Comparison of ENCODE assay signal across 13 cellular contexts in the genomic region with DNA sequence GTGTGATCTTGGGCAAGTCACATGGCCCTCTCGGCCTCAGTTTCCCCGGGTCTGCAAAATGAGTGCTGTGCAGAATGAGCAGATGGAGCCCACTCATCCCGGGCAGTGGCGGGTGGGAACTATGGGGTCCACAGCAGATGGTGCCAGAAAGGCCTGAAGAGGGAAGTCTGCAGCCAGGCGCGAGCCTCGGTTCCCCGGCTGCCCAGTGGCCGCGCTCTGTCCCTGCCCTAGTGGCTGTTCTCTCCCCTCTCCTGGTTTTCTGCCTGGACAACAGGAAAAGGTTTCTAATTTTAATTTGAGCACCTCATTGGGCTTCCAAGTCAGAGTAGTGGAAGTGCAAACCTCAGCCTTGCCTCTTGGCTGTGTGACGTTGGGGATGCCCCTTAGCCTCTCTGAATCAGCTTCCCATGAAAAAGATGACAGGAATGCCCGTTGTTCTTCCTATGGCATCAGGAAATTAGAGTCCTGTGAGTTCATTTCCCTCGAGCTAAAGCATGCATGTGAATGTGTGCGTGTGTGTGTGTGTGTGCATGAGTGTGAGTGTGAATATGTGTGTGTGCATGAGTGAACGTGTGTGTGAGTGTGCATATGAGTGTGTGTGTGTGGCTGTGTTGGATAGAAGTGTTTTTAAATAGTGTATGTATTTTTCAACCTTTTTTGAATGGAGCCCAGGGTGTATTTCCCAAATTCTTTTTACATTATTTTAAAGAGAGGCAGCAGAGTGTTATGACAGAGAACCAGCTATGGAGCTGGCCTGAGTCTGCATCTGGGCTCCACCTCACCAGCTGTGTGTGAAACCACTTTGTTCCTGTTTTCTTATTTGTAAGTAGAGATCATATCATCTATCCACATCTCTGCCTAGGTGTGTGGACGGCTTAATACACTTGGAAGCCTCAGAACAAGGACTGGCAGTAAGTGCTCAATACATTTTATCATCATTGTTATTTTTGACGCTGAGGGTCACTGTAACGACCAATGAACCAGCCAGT. TPM values are rescaled to one million over a fixed set of nuclear protein-coding genes. Genes with fewer than 3 reads are reported as not detected.
DNase-seq lines count a peak whose midpoint lies in the region; ATAC-seq, FAIRE-seq and TF ChIP-seq lines count a peak whose summit lies in the region.
"Had no signal": no experiment of that assay in that cellular context is flagged by ENCODE, and none has a peak within 500 bp of the region (broad histone marks: within the 10 kb centered on the region; RNA-seq: fewer than 3 reads in every experiment).

No MANE protein-coding gene starts in this region.

- POLR2A ChIA-PET in GM12878 (lab: Charles Lee), result interaction anchor here (0.5 kb wide), 1 partner anchor 569 kb away, joined by 4 read pairs; no protein-coding TSS in a partner anchor

- H3K9me3 ChIP-seq in GM12878 (replicated peaks; ENCODE audit: control insufficient read depth, insufficient read depth, low read length) (no peaks in the 10 kb centered on the region), neural cell (ENCODE audit: low read length) (no peaks in the 10 kb centered on the region), ovary (no peaks in the 10 kb centered on the region)
- H3K9me3 ChIP-seq: prostate gland, tibial artery had no signal

- no peaks in the 10 kb centered on the region for H3K4me1 ChIP-seq in GM12878 (ENCODE audit: control insufficient read depth, insufficient read depth, low read length)
- H3K4me1 ChIP-seq in ovary (ENCODE audit: insufficient read depth), result no peaks in the 10 kb centered on the region
- H3K4me1 ChIP-seq: prostate gland had no signal

- H3K27me3 ChIP-seq in GM12878 (replicated peaks in 1 of 2; ENCODE audit: control insufficient read depth in 2 of 2, insufficient read depth in 2 of 2, low read length in 1 of 2), result no peaks in the 10 kb centered on the region
- no peaks in the 10 kb centered on the region for H3K27me3 ChIP-seq in neural cell (ENCODE audit: insufficient read depth, low read depth, low read length)
- H3K27me3 ChIP-seq in dorsolateral prefrontal cortex, result no peaks in the 10 kb centered on the region
- H3K27me3 ChIP-seq in ovary, result no peaks in the 10 kb centered on the region

- TF ChIP-seq EP300 in GM12878 (IDR thresholded peaks at IDR 0.05; ENCODE audit: borderline replicate concordance in 1 of 2, control insufficient read depth in 1 of 2, low read depth in 2 of 2, low read length in 2 of 2), result no peak
- TF ChIP-seq EP300 in neural cell (conservative IDR thresholded peaks at IDR 0.05; ENCODE audit: poor library complexity, severe bottlenecking), result no peak
- no peak for TF ChIP-seq EP300 in ovary (IDR thresholded peaks at IDR 0.05)

- no peak overlapping the region for H3K4me2 ChIP-seq in GM12878 (ENCODE audit: control insufficient read depth, insufficient read depth)
- H3K4me2 ChIP-seq in neural cell (ENCODE audit: low read length), result no peak overlapping the region

- TF ChIP-seq CTCF in GM12878 (IDR thresholded peaks at IDR 0.05 in 2 of 3, conservative IDR thresholded peaks at IDR 0.05 in 1 of 3; ENCODE audit: control insufficient read depth in 2 of 3, extremely low read depth in 1 of 3, insufficient read depth in 1 of 3, low read depth in 3 of 3, low read length in 3 of 3), result no peak
- peak; percentile 11 for TF ChIP-seq CTCF in neural cell (IDR thresholded peaks at IDR 0.05; ENCODE audit: poor library complexity, severe bottlenecking)
- TF ChIP-seq CTCF in dorsolateral prefrontal cortex (IDR thresholded peaks at IDR 0.05 in 54 of 56, conservative IDR thresholded peaks at IDR 0.05 in 2 of 56; ENCODE audit: low read depth in 1 of 56, partially characterized antibody in 56 of 56), result peak in 1 of 56 donors; percentile 1
- no peak for TF ChIP-seq CTCF in ovary (IDR thresholded peaks at IDR 0.05)

- intact Hi-C loops in GM12878 (cut with micrococcal nuclease; ENCODE audit: unreplicated experiment) (no loop called here), dorsolateral prefrontal cortex (cut with DNase I) (no loop called here), ovary (cut with DNase I) (no loop called here)

- ATAC-seq in GM12878, result no peak
- no peak for ATAC-seq in HG02938 (IDR thresholded peaks at IDR 0.05; ENCODE audit: unreplicated experiment)
- ATAC-seq: activated CD4-positive, CD25-positive, alpha-beta regulatory T cell treated with anti-CD3 and anti-CD28 coated beads, Interleukin-2, amount 50 U/mL, for 24 hours had no signal

- DNase-seq in ELR (ENCODE audit: low read depth), result peak; percentile 61
- DNase-seq in HTR-8/SVneo (ENCODE audit: insufficient read length, low spot score), result no peak
- no peak for DNase-seq in GM12878 (ENCODE audit: low read depth, low spot score)
- DNase-seq in dorsolateral prefrontal cortex, result no peak
- DNase-seq in ovary, result no peak
- DNase-seq: kidney glomerular epithelial cell, SW 1271, tibial artery had no signal

- H3K9me2 ChIP-seq in neural cell (ENCODE audit: insufficient read depth, low read length), result no peaks in the 10 kb centered on the region

- in situ Hi-C loops in GM12878 (cut with MboI), result no loop called here

- SMC1A ChIA-PET in GM12878 (lab: Charles Lee; ENCODE audit: uncharacterized antibody, unreplicated experiment), result interaction anchor here (0.8 to 4.4 kb wide), 2 partner anchors 245 to 271 kb away, joined by 3 to 13 read pairs; no protein-coding TSS in a partner anchor

- H3K27ac ChIP-seq in GM12878 (ENCODE audit: control insufficient read depth, insufficient read depth), result no peak overlapping the region
- no peak overlapping the region for H3K27ac ChIP-seq in neural cell (ENCODE audit: low read length)
- H3K27ac ChIP-seq in dorsolateral prefrontal cortex, result peak overlapping the region in 7 of 59 donors; percentile 29 to 77 (median 53)
- H3K27ac ChIP-seq in ovary, result no peak overlapping the region
- H3K27ac ChIP-seq: prostate gland, tibial artery had no signal

- no peak overlapping the region for H2AFZ ChIP-seq in GM12878 (ENCODE audit: control insufficient read depth, low read depth, low read length)
- H2AFZ ChIP-seq in neural cell (ENCODE audit: low read depth, low read length), result no peak overlapping the region

- H3F3A ChIP-seq in neural cell (ENCODE audit: insufficient read depth, low read length, poor library complexity, severe bottlenecking), result no peaks in the 10 kb centered on the region

- no TSS peak for BruUV-seq in GM12878 (replicated peaks; lab: Mats Ljungman, UMichigan)

- RAD21 ChIA-PET in GM12878 (lab: Charles Lee; ENCODE audit: unreplicated experiment), result interaction anchor here (1.4 to 2.9 kb wide), 2 partner anchors 245 to 271 kb away, joined by 7 to 12 read pairs; no protein-coding TSS in a partner anchor

- FAIRE-seq in HTR-8/SVneo (lab: Jason Lieb, UNC) (peak; percentile 9), GM12878 (lab: Jason Lieb, UNC) (no peak)

- H3K9ac ChIP-seq in GM12878 (ENCODE audit: control insufficient read depth, insufficient read depth, low read length) (no peak overlapping the region), neural cell (ENCODE audit: low read length) (no peak overlapping the region)

- no peak for TF ChIP-seq POLR2A in GM12878 (IDR thresholded peaks at IDR 0.05; ENCODE audit: low read depth, low read length)
- no peak for TF ChIP-seq POLR2A in ovary (IDR thresholded peaks at IDR 0.05)

- CTCF ChIA-PET in GM12878 (lab: Yijun Ruan, JAX), result interaction anchor here (1.9 to 2.6 kb wide), 3 partner anchors 245 to 271 kb away, joined by 7 to 16 read pairs (median 9); no protein-coding TSS in a partner anchor

- H3K79me2 ChIP-seq in GM12878 (ENCODE audit: control insufficient read depth, insufficient read depth, low read length), result no peaks in the 10 kb centered on the region
- H3K79me2 ChIP-seq in neural cell (replicated peaks; ENCODE audit: insufficient read depth, low read length), result no peaks in the 10 kb centered on the region

- TF ChIP-seq RAD21 in GM12878 (IDR thresholded peaks at IDR 0.05; ENCODE audit: insufficient read depth, low read depth, low read length) (no peak), neural cell (conservative IDR thresholded peaks at IDR 0.05) (no peak)

- H3K36me3 ChIP-seq in GM12878 (ENCODE audit: control insufficient read depth in 2 of 2, insufficient read depth in 2 of 2, low read length in 1 of 2), result peaks cover 0 to 12% of the 10 kb centered on the region in 2 experiments; a peak in 2 of 4 replicates
- no peaks in the 10 kb centered on the region for H3K36me3 ChIP-seq in neural cell (ENCODE audit: insufficient read depth, low read length)
- no peaks in the 10 kb centered on the region for H3K36me3 ChIP-seq in ovary
- H3K36me3 ChIP-seq: prostate gland, tibial artery had no signal

- H4K20me1 ChIP-seq in GM12878 (ENCODE audit: control insufficient read depth, insufficient read depth), result no peaks in the 10 kb centered on the region
- H4K20me1 ChIP-seq in neural cell (ENCODE audit: insufficient read depth), result no peaks in the 10 kb centered on the region

- 85% methylated on average over 18 of the region's 18 CpGs for WGBS in GM12878 (ENCODE audit: insufficient coverage, insufficient replicate concordance, low lambda C conversion rate, missing lambda C conversion rate)
- 81 to 88% (median 88%) methylated on average over 18 of the region's 18 CpGs for WGBS in ovary, 3 donors

- H3K4me3 ChIP-seq in GM12878 (no peak overlapping the region), neural cell (ENCODE audit: low read length) (no peak overlapping the region), dorsolateral prefrontal cortex (no peak overlapping the region), ovary (no peak overlapping the region)
- H3K4me3 ChIP-seq: prostate gland, tibial artery had no signal

RNA-seq across cellular contexts. Expression of a gene that starts 41.3 kb away (rescaled TPM):
- 77.7 and 79.7 TPM in 2 replicates for total RNA-seq in GM12878 (2013; cell fraction: nucleolus; rRNA removed)
- total RNA-seq in GM12878 (2014; rRNA removed) (146 and 155 TPM in 2 replicates), GM12878 (2014; rRNA removed; fragmentation: Illumina TruSeq; extraction: Trizol) (122 and 130 TPM in 2 replicates), GM12878 (2021) (231 and 270 TPM in 2 replicates), dorsolateral prefrontal cortex (1 to 10 TPM in 19 of 120 experiments, under 1 TPM in 26, not detected in 75; 0.11 to 3.3 (median 0.83) TPM), ovary (1 to 10 TPM in 3 of 7 donors, under 1 TPM in 2, not detected in 2; 0.24 to 4.6 (median 1.3) TPM)
- 84.7 TPM for polyA plus RNA-seq in GM12878 (2011; ENCODE audit: low read depth)
- polyA plus RNA-seq in GM12878 (2011; rRNA removed) (107 and 115 TPM in 2 replicates), GM12878 (2014; fragmentation: Illumina TruSeq; extraction: Trizol) (163 and 186 TPM in 2 replicates), GM12878 (2014; fragmentation: Nextera tagmentation; extraction: Ambion mirVana) (10 to 100 TPM; 54.4 to 64.5 TPM), GM12878 (2014; rRNA removed) (196 and 232 TPM in 2 replicates), GM12878 (2016; fragmentation: Nextera tagmentation; extraction: Ambion mirVana) (100 to 1,000 TPM; 768 to 771 TPM), neural cell (0.57 and 4.2 TPM in 2 replicates), ovary (1 to 10 TPM in 1 of 2 donors, under 1 TPM in 1; 0.51 to 4.1 TPM)
- polyA plus RNA-seq in GM12878 (2011; cell fraction: cytosol; rRNA removed), result 65.3 and 137 TPM in 2 replicates
- polyA plus RNA-seq in GM12878 (2011; cell fraction: nucleus; rRNA removed), result 94.8 and 222 TPM in 2 replicates
- polyA plus RNA-seq in GM12878 (2012), result 116 and 143 TPM in 2 replicates
- 92.5 and 95.8 TPM in 2 replicates for polyA minus RNA-seq in GM12878 (2011; rRNA and poly(A)+ RNA removed)
- polyA minus RNA-seq in GM12878 (2011; cell fraction: cytosol; rRNA and poly(A)+ RNA removed), result 91.1 and 93.3 TPM in 2 replicates
- polyA minus RNA-seq in GM12878 (2011; cell fraction: nucleus; rRNA and poly(A)+ RNA removed), result 97.6 and 221 TPM in 2 replicates
- polyA minus RNA-seq in neural cell, result 1.2 and 3.5 TPM in 2 replicates
- polyA plus RNA-seq: CD14-positive monocyte had no signal

Comparison
In these comparisons a context has a peak if more than half of its experiments do, and no peak if none do; other contexts are left out.
1. RNA of a gene that starts 41.3 kb away (total RNA-seq): 77.7 to 270 TPM in GM12878; 0.24 to 4.6 TPM in ovary and 0.11 to 3.3 TPM in dorsolateral prefrontal cortex; every median in the first group is over 10 times any median in the second.